ENCODE assay signal across 8 cellular contexts in the genomic region with DNA sequence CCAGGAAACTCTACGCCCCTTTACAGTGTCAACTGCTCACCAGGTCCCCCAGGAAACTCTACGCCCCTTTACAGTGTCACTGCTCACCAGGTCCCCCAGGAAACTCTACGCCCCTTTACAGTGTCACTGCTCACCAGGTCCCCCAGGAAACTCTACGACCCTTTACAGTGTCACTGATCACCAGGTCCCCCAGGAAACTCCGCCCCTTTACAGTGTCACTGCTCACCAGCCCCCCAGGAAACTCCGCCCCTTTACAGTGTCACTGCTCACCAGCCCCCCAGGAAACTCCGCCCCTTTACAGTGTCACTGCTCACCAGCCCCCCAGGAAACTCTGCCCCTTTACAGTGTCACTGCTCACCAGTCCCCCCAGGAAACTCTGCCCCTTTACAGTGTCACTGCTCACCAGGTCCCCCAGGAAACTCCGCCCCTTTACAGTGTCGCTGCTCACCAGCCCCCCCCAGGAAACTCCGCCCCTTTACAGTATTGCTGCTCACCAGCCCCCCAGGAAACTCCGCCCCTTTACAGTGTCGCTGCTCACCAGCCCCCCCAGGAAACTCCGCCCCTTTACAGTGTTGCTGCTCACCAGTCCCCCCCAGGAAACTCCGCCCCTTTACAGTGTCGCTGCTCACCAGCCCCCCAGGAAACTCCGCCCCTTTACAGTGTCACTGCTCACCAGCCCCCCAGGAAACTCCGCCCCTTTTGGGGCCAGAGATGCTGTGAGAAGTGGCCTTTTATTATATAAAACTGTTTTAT. TPM values are rescaled to one million over a fixed set of nuclear protein-coding genes. Genes with fewer than 3 reads are reported as not detected.
DNase-seq lines count a peak whose midpoint lies in the region; ATAC-seq and TF ChIP-seq lines count a peak whose summit lies in the region.
"Not testable (repeated sequence)": the region's sequence is repeated elsewhere in the genome, so short reads cannot be mapped to it uniquely, and the experiment has no call there.

No MANE protein-coding gene starts in this region.

- not testable (repeated sequence) for TF ChIP-seq POLR2A in breast epithelium (IDR thresholded peaks at IDR 0.05); stomach (IDR thresholded peaks at IDR 0.05)

- not testable (repeated sequence) for H3K27ac ChIP-seq in KMS-11
- H3K27ac ChIP-seq in breast epithelium = peak overlapping the region; percentile 7 to 99
- peak overlapping the region; percentile 54 to 98 (median 97) for H3K27ac ChIP-seq in stomach

- H3K36me3 Mint-ChIP-seq in natural killer cell treated with Interleukin-12 subunit alpha and Interleukin-12 subunit beta and Interleukin-15 and Interleukin-18, amount 100 ng/mL, for 72 hours = not testable (repeated sequence)

- H3K4me3 ChIP-seq in KMS-11 (IDR thresholded peaks at IDR 0.05; ENCODE audit: insufficient read depth, low read depth, low read length); breast epithelium; stomach: not testable (repeated sequence)

- peak overlapping the region; percentile 47 to 88 for H3K27ac Mint-ChIP-seq in natural killer cell treated with Interleukin-12 subunit alpha and Interleukin-12 subunit beta and Interleukin-15 and Interleukin-18, amount 100 ng/mL, for 72 hours

- H3K79me2 ChIP-seq in KMS-11 (ENCODE audit: insufficient read depth, low read depth) = not testable (repeated sequence)

- intact Hi-C loops in breast epithelium (cut with DNase I; ENCODE audit: low total_unique reads); stomach (cut with DNase I; ENCODE audit: low total_unique reads): not testable (repeated sequence)

- H3K4me1 ChIP-seq in KMS-11 (ENCODE audit: low read depth, poor library complexity, severe bottlenecking) = not testable (repeated sequence)
- H3K4me1 ChIP-seq in breast epithelium = peaks cover 8 to 24% of the 10 kb centered on the region in 2 donors
- H3K4me1 ChIP-seq in stomach = peaks cover 21 to 48% (median 34%) of the 10 kb centered on the region in 4 donors

- WGBS in stomach, 5 donors = 79 to 85% (median 83%) methylated on average over 9 to 17 of the region's 17 CpGs

- ATAC-seq in natural killer cell treated with Interleukin-12 subunit alpha and Interleukin-12 subunit beta and Interleukin-15 and Interleukin-18, amount 100 ng/mL, for 72 hours = not testable (repeated sequence)

- not testable (repeated sequence) for H3K36me3 ChIP-seq in KMS-11 (ENCODE audit: insufficient read depth); breast epithelium; stomach

- not testable (repeated sequence) for H3K4me1 Mint-ChIP-seq in natural killer cell treated with Interleukin-12 subunit alpha and Interleukin-12 subunit beta and Interleukin-15 and Interleukin-18, amount 100 ng/mL, for 72 hours (ENCODE audit: low read depth in 2 of 2)

- DNase-seq in COLO668 (lab: John Stamatoyannopoulos, UW; ENCODE audit: unreplicated experiment) = peak; percentile 18
- peak; percentile 67 for DNase-seq in NCI-H82 treated with DMSO at 0.1 percent for 48 hours (lab: John Stamatoyannopoulos, UW; ENCODE audit: unreplicated experiment)
- DNase-seq in T-helper 1 cell = peak in 4 of 5 donors; percentile 45 to 83 (median 60)
- DNase-seq in activated CD8-positive, alpha-beta memory T cell treated with anti-CD3 and anti-CD28 coated beads, Interleukin-2, amount 50 U/mL, for 48 hours = peak; percentile 69
- not testable (repeated sequence) for DNase-seq in breast epithelium (ENCODE audit: low spot score in 2 of 2); natural killer cell treated with Interleukin-12 subunit alpha and Interleukin-12 subunit beta and Interleukin-15 and Interleukin-18, amount 100 ng/mL, for 72 hours (ENCODE audit: low spot score); stomach

- H3K27me3 Mint-ChIP-seq in natural killer cell treated with Interleukin-12 subunit alpha and Interleukin-12 subunit beta and Interleukin-15 and Interleukin-18, amount 100 ng/mL, for 72 hours = not testable (repeated sequence)

- not testable (repeated sequence) for H3K9me3 Mint-ChIP-seq in natural killer cell treated with Interleukin-12 subunit alpha and Interleukin-12 subunit beta and Interleukin-15 and Interleukin-18, amount 100 ng/mL, for 72 hours

- not testable (repeated sequence) for H4K20me1 ChIP-seq in KMS-11 (ENCODE audit: insufficient read depth)

- H3K9me3 ChIP-seq in breast epithelium, stomach: not testable (repeated sequence)

- H3K4me3 Mint-ChIP-seq in natural killer cell treated with Interleukin-12 subunit alpha and Interleukin-12 subunit beta and Interleukin-15 and Interleukin-18, amount 100 ng/mL, for 72 hours = not testable (repeated sequence)

- H3K27me3 ChIP-seq in KMS-11 (ENCODE audit: insufficient read depth, low read depth); breast epithelium; stomach: not testable (repeated sequence)

- not testable (repeated sequence) for H3K9ac ChIP-seq in KMS-11

- H3K4me2 ChIP-seq in KMS-11 = not testable (repeated sequence)

- not testable (repeated sequence) for TF ChIP-seq CTCF in KMS-11 (conservative IDR thresholded peaks at IDR 0.05; ENCODE audit: low read depth, low read length); breast epithelium (IDR thresholded peaks at IDR 0.05); stomach (IDR thresholded peaks at IDR 0.05)

- peak overlapping the region; percentile 30; the same call in 1 of the 2 replicates for H2AFZ ChIP-seq in KMS-11 (ENCODE audit: low read depth)

- not testable (repeated sequence) for TF ChIP-seq EP300 in stomach (IDR thresholded peaks at IDR 0.05)

RNA-seq across cellular contexts. Expression of gene PIM3, which starts 15.4 kb away (rescaled TPM):
- total RNA-seq in breast epithelium (10 to 100 TPM; 63.0 to 92.1 (median 87.1) TPM), stomach (100 to 1,000 TPM in 3 of 5 donors, 10 to 100 TPM in 2; 51.9 to 802 (median 298) TPM)
- 100 to 1,000 TPM in 1 of 2 donors, 10 to 100 TPM in 1; 78.5 to 115 TPM for total RNA-seq in natural killer cell treated with Interleukin-12 subunit alpha and Interleukin-12 subunit beta and Interleukin-15 and Interleukin-18, amount 100 ng/mL, for 72 hours
- 10 to 100 TPM; 75.6 to 87.6 (median 81.6) TPM for polyA plus RNA-seq in stomach

RNA-seq across cellular contexts. Expression of gene CRELD2, which starts 26.8 kb away (rescaled TPM):
- total RNA-seq in breast epithelium (10 to 100 TPM; 20.6 to 59.3 (median 39.5) TPM), stomach (10 to 100 TPM; 35.4 to 83.0 (median 81.1) TPM)
- total RNA-seq in natural killer cell treated with Interleukin-12 subunit alpha and Interleukin-12 subunit beta and Interleukin-15 and Interleukin-18, amount 100 ng/mL, for 72 hours = 10 to 100 TPM; 59.5 to 75.7 TPM
- 10 to 100 TPM; 19.4 to 30.4 (median 29.0) TPM for polyA plus RNA-seq in stomach

RNA-seq across cellular contexts. Expression of gene ALG12, which starts 27.0 kb away (rescaled TPM):
- total RNA-seq in breast epithelium (10 to 100 TPM; 16.6 to 22.4 (median 19.7) TPM), stomach (10 to 100 TPM in 2 of 5 donors, 1 to 10 TPM in 3; 2.3 to 30.7 (median 9.4) TPM)
- 10 to 100 TPM; 19.3 to 22.9 TPM for total RNA-seq in natural killer cell treated with Interleukin-12 subunit alpha and Interleukin-12 subunit beta and Interleukin-15 and Interleukin-18, amount 100 ng/mL, for 72 hours
- 1 to 10 TPM; 3.8 to 9.2 (median 8.8) TPM for polyA plus RNA-seq in stomach
